Comparison of ENCODE assay signal across 11 cellular contexts in genomic region chr2:39667142-39667880, GRCh38. TPM values are rescaled to one million over a fixed set of nuclear protein-coding genes. Genes with fewer than 3 reads are reported as not detected.
DNase-seq lines count a peak whose midpoint lies in the region; ATAC-seq and TF ChIP-seq lines count a peak whose summit lies in the region.
"Had no signal": no experiment of that assay in that cellular context is flagged by ENCODE, and none has a peak within 500 bp of the region (broad histone marks: within the 10 kb centered on the region; RNA-seq: fewer than 3 reads in every experiment).

No MANE protein-coding gene starts in this region.

- H3K4me3 ChIP-seq in CD4-positive, alpha-beta memory T cell (ENCODE audit: low read length in 2 of 2): no peak overlapping the region
- H3K4me3 ChIP-seq in neural progenitor cell: peak overlapping the region; percentile 86

- POLR2A ChIA-PET in CD4-positive, alpha-beta memory T cell (lab: Charles Lee; ENCODE audit: partially characterized antibody): no interaction called here

- no peak overlapping the region for H3K9ac ChIP-seq in neural progenitor cell

- intact Hi-C loops in CD4-positive, alpha-beta memory T cell (cut with micrococcal nuclease): no loop called here

- H3K4me2 ChIP-seq in neural progenitor cell: peak overlapping the region; percentile 99

- H4K20me1 ChIP-seq in neural progenitor cell (ENCODE audit: low read depth): peaks cover 3% of the 10 kb centered on the region

- no peak for TF ChIP-seq CTCF in neural progenitor cell (IDR thresholded peaks at IDR 0.05)

- CTCF ChIA-PET in CD4-positive, alpha-beta memory T cell (lab: Charles Lee; ENCODE audit: partially characterized antibody): no interaction called here

- H3K36me3 ChIP-seq in CD4-positive, alpha-beta memory T cell (ENCODE audit: insufficient read depth, low read length): no peaks in the 10 kb centered on the region
- no peaks in the 10 kb centered on the region for H3K36me3 ChIP-seq in neural progenitor cell

- no peaks in the 10 kb centered on the region for H3K79me2 ChIP-seq in neural progenitor cell (ENCODE audit: low read depth)

- H2AFZ ChIP-seq in neural progenitor cell (replicated peaks): no peak overlapping the region

- H3K27me3 ChIP-seq in CD4-positive, alpha-beta memory T cell (ENCODE audit: insufficient read depth, low read length): peaks cover 12% of the 10 kb centered on the region
- peaks cover 59% of the 10 kb centered on the region for H3K27me3 ChIP-seq in neural progenitor cell

- DNase-seq in CD4-positive, alpha-beta memory T cell: no peak
- DNase-seq in neural progenitor cell (ENCODE audit: low spot score): no peak
- no peak for DNase-seq in putamen (ENCODE audit: low spot score)
- DNase-seq: immature natural killer cell, IMR-90, NCI-H446 had no signal

- H3F3A ChIP-seq in neural progenitor cell (ENCODE audit: low read depth): no peaks in the 10 kb centered on the region

- H3K27me3 Mint-ChIP-seq in CD4-positive, alpha-beta memory T cell: peaks cover 38 to 51% of the 10 kb centered on the region in 2 donors
- H3K27me3 Mint-ChIP-seq in IgD-negative memory B cell (peaks cover 49% of the 10 kb centered on the region), neural progenitor cell (ENCODE audit: insufficient read depth, low read depth) (peaks cover 5% of the 10 kb centered on the region)

- H3K27ac Mint-ChIP-seq in CD4-positive, alpha-beta memory T cell: peak overlapping the region in 1 of 7 donors; percentile 80
- H3K27ac Mint-ChIP-seq in IgD-negative memory B cell: no peak overlapping the region
- peak overlapping the region; percentile 70 for H3K27ac Mint-ChIP-seq in neural progenitor cell
- H3K27ac Mint-ChIP-seq: immature natural killer cell had no signal

- no peaks in the 10 kb centered on the region for H3K36me3 Mint-ChIP-seq in CD4-positive, alpha-beta memory T cell
- H3K36me3 Mint-ChIP-seq in IgD-negative memory B cell: no peaks in the 10 kb centered on the region
- H3K36me3 Mint-ChIP-seq in neural progenitor cell: peaks cover 16% of the 10 kb centered on the region
- H3K36me3 Mint-ChIP-seq: immature natural killer cell had no signal

- peak overlapping the region in 5 of 8 donors; percentile 9 to 71 (median 36) for H3K4me3 Mint-ChIP-seq in CD4-positive, alpha-beta memory T cell
- peak overlapping the region in 3 of 4 donors; percentile 19 to 42 (median 41) for H3K4me3 Mint-ChIP-seq in IgD-negative memory B cell
- H3K4me3 Mint-ChIP-seq in neural progenitor cell: peak overlapping the region; percentile 99

- H3K9me3 ChIP-seq in CD4-positive, alpha-beta memory T cell (ENCODE audit: control insufficient read depth in 1 of 2, low read length in 2 of 2): no peaks in the 10 kb centered on the region
- H3K9me3 ChIP-seq in neural progenitor cell (ENCODE audit: low read depth): no peaks in the 10 kb centered on the region

- peaks cover 3 to 23% (median 10%) of the 10 kb centered on the region in 4 donors for H3K4me1 Mint-ChIP-seq in CD4-positive, alpha-beta memory T cell
- H3K4me1 Mint-ChIP-seq in IgD-negative memory B cell (peaks cover 2 to 9% (median 7%) of the 10 kb centered on the region in 3 donors), neural progenitor cell (peaks cover 26% of the 10 kb centered on the region)

- ATAC-seq in GM21723 (IDR thresholded peaks at IDR 0.05; ENCODE audit: unreplicated experiment) (no peak), GM18519 (IDR thresholded peaks at IDR 0.05; ENCODE audit: low FRiP score, unreplicated experiment) (no peak), HG03520 (IDR thresholded peaks at IDR 0.05; ENCODE audit: unreplicated experiment) (no peak)

- H3K9me3 Mint-ChIP-seq in CD4-positive, alpha-beta memory T cell: peaks cover 0 to 3% (median 0%) of the 10 kb centered on the region in 8 donors
- H3K9me3 Mint-ChIP-seq in IgD-negative memory B cell: no peaks in the 10 kb centered on the region
- peaks cover 2% of the 10 kb centered on the region for H3K9me3 Mint-ChIP-seq in neural progenitor cell

- H3K4me1 ChIP-seq in CD4-positive, alpha-beta memory T cell (ENCODE audit: insufficient read depth, low read length): no peaks in the 10 kb centered on the region
- peaks cover 10% of the 10 kb centered on the region for H3K4me1 ChIP-seq in neural progenitor cell

- H3K27ac ChIP-seq in CD4-positive, alpha-beta memory T cell (ENCODE audit: low read depth, low read length): no peak overlapping the region
- H3K27ac ChIP-seq in cingulate gyrus (ENCODE audit: low read depth, low read length) (peak overlapping the region; percentile 67), neural progenitor cell (no peak overlapping the region)

RNA-seq across cellular contexts. Expression of gene TMEM178A, which starts 1.6 kb away (rescaled TPM):
- total RNA-seq in CD4-positive, alpha-beta memory T cell: not detected
- polyA plus RNA-seq in CD4-positive, alpha-beta memory T cell: not detected
- polyA plus RNA-seq in IgD-negative memory B cell: not detected
- 11.8 and 19.2 TPM in 2 replicates for total RNA-seq in neural progenitor cell (ENCODE audit: low replicate concordance)
- polyA plus RNA-seq: immature natural killer cell had no signal

Comparison
In these comparisons a context has a peak if more than half of its experiments do, and no peak if none do; other contexts are left out.
1. H3K4me3 Mint-ChIP-seq: peak in every context shown above with its lines; median percentile 99 in neural progenitor cell; 41 in IgD-negative memory B cell; 36 in CD4-positive, alpha-beta memory T cell.
2. RNA of gene TMEM178A, which starts 1.6 kb away (total RNA-seq): 11.8 to 19.2 TPM in neural progenitor cell; not detected in CD4-positive, alpha-beta memory T cell; every median in the first group is over 10 times any median in the second.